Comparison of ENCODE assay signal across 10 cellular contexts in the genomic region with DNA sequence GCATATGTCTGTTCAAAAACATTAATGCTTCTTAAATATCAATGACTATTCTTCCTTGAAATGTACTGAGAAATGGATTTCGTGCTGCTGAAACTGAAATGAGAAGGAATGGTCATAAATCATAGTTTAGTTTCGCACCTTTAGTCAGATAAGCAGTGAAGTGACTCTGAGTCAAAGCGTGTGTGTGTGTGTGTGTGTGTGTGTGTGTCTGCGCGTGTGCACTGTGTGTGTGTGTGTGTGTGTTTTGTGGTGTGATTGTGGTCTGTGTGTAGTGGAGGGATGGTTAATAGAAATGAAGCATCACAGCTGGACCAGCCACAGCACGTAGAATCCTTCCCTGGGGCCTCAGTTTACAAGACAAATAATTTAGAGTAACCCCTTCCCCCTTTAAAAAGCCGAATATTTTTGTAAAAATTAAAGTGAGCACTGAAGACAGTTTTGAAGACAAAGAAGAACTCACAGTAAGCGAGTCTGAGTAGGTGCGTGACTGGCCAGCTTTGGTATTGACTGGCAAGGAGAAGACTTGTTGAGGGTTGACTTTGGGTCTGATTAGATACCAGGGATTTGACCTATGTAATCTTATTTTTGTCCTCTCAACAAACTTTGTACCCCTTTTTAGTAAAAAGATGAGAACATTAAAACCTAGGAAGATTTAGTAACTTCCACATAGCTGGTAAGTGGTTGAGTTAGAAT.
DNase-seq lines count a peak whose midpoint lies in the region; TF ChIP-seq lines count a peak whose summit lies in the region.
"Had no signal": no experiment of that assay in that cellular context is flagged by ENCODE, and none has a peak within 500 bp of the region (broad histone marks: within the 10 kb centered on the region; RNA-seq: fewer than 3 reads in every experiment).

No MANE protein-coding gene starts in this region.

- POLR2A ChIA-PET in RWPE1 (lab: Yijun Ruan, JAX; ENCODE audit: low non-redundant PET) = no interaction called here

- no peak overlapping the region for H3K9ac ChIP-seq in parathyroid adenoma

- peak overlapping the region; percentile 14 for H3K4me2 ChIP-seq in parathyroid adenoma (ENCODE audit: low read length)

- H3K4me1 ChIP-seq in parathyroid adenoma = peaks cover 15% of the 10 kb centered on the region

- TF ChIP-seq CTCF in RWPE1 (conservative IDR thresholded peaks at IDR 0.05; ENCODE audit: low read depth) = no peak
- TF ChIP-seq CTCF in epithelial cell of esophagus (IDR thresholded peaks at IDR 0.05; ENCODE audit: insufficient read depth, low read depth, low read length, missing control alignments) = no peak
- TF ChIP-seq CTCF in parathyroid adenoma (IDR thresholded peaks at IDR 0.05) = no peak

- DNase-seq in ELR (ENCODE audit: low read depth) (peak; percentile 26), RWPE1 (ENCODE audit: low spot score) (no peak), epithelial cell of esophagus (ENCODE audit: low read depth) (peak; percentile 43), NCI-H2171 (lab: John Stamatoyannopoulos, UW) (no peak), NAMALWA (ENCODE audit: low spot score) (no peak), NOMO-1 treated with dmso at 0.1 percent for 144 hours (lab: John Stamatoyannopoulos, UW; ENCODE audit: unreplicated experiment) (no peak), HuH-7.5 (ENCODE audit: low spot score) (no peak)
- DNase-seq: activated naive CD4-positive, alpha-beta T cell treated with anti-CD3 and anti-CD28 coated beads, Interleukin-2, amount 10 ng/mL, durations not matched to agents 7 days and 5 days; left lung had no signal

- no peaks in the 10 kb centered on the region for H3K36me3 ChIP-seq in parathyroid adenoma (ENCODE audit: control insufficient read depth, insufficient read depth, low read length)
- H3K36me3 ChIP-seq: left lung had no signal

- H3K27ac ChIP-seq in RWPE1 = peak overlapping the region; percentile 35; the same call in 1 of the 2 replicates
- no peak overlapping the region for H3K27ac ChIP-seq in parathyroid adenoma

- no peaks in the 10 kb centered on the region for H3K79me2 ChIP-seq in parathyroid adenoma

- no peak overlapping the region for H2AFZ ChIP-seq in parathyroid adenoma

- H3K4me3 ChIP-seq in epithelial cell of esophagus (ENCODE audit: low read length) (no peak overlapping the region), parathyroid adenoma (ENCODE audit: low read depth, low read length) (no peak overlapping the region)
- H3K4me3 ChIP-seq: left lung had no signal

- no peaks in the 10 kb centered on the region for H3K27me3 ChIP-seq in parathyroid adenoma (ENCODE audit: control insufficient read depth, insufficient read depth, low read length)
- H3K27me3 ChIP-seq: left lung had no signal

- no peaks in the 10 kb centered on the region for H3K9me3 ChIP-seq in parathyroid adenoma (ENCODE audit: control insufficient read depth, low read length)
- H3K9me3 ChIP-seq: left lung had no signal

- CTCF ChIA-PET in RWPE1 (lab: Yijun Ruan, JAX) = interaction anchor here (2.1 kb wide), 1 partner anchor 19 kb away, joined by 7 read pairs; no protein-coding TSS in a partner anchor

Comparison
In these comparisons a context has a peak if more than half of its experiments do, and no peak if none do; other contexts are left out.
1. DNase-seq: peak in ELR (single experiment) and epithelial cell of esophagus (single experiment); none in RWPE1 (single experiment), NCI-H2171 (single experiment), NAMALWA (single experiment), NOMO-1 treated with dmso at 0.1 percent for 144 hours (single experiment) and HuH-7.5 (single experiment).